Comparison of ENCODE assay signal across 8 cellular contexts in the genomic region with DNA sequence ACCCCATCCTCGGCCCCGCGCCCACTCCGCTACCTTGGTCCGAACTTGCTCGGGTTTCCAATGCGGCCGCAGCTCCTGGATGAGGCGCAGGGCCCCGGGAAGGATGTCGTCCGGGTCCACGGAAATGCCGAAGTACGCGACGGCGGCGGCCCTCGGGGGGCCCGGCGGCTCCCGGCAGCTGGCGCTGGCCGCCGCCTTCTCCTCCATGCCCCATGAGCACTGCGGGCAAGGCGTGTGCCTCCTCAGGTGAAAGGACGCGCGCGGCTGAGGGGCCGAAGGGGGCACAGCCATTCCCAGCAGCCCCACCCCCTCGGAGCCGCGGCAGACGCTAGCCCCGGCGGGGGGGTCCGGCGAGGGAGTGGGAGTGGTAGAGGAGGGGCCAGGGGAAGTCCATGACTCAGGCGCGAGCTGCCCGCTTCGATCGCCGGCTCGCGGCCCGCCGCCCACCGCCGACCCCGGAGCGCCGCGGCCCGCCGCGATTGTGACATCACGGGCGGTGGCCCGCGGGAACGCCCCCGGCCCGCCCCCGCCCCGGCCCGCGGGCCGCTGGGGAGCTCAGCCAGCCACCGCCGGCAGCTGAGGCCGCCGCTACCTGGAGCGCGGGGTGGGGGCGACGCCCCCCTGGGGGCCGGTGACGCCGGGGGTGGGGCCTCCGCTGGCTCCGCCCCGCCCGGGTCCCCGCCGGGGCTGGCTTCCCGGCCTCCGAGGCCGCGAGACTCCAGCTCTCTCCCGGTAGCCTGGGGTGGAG. TPM values are rescaled to one million over a fixed set of nuclear protein-coding genes. Genes with fewer than 3 reads are reported as not detected.
A peak's percentile ranks its signal among the peaks of the same experiment; 100 is the strongest.
DNase-seq lines count a peak whose midpoint lies in the region; ATAC-seq lines count a peak whose summit lies in the region.

A gene with protein sequence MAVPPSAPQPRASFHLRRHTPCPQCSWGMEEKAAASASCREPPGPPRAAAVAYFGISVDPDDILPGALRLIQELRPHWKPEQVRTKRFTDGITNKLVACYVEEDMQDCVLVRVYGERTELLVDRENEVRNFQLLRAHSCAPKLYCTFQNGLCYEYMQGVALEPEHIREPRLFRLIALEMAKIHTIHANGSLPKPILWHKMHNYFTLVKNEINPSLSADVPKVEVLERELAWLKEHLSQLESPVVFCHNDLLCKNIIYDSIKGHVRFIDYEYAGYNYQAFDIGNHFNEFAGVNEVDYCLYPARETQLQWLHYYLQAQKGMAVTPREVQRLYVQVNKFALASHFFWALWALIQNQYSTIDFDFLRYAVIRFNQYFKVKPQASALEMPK (minus strand): TSS at position 483 of the 748 bp plus-strand sequence. CDS start 192 bp downstream, at position 291.

- H3K23ac ChIP-seq in mesenchymal stem cell (ENCODE audit: low read length in 2 of 2) = peak within 1 kb of the TSS in 1 of 2 experiments; percentile 54

- H3K4me1 ChIP-seq in mesenchymal stem cell (ENCODE audit: control insufficient read depth, insufficient read depth, low read depth, low read length) = peaks cover 17% of the 10 kb centered on the region

- peak within 1 kb of the TSS; percentile 89 for H3K4me2 ChIP-seq in mesenchymal stem cell (ENCODE audit: low read length, poor library complexity, severe bottlenecking)

- no peak within 1 kb of the TSS for H2BK5ac ChIP-seq in mesenchymal stem cell (ENCODE audit: low read depth, low read length, poor library complexity, severe bottlenecking)

- peak within 1 kb of the TSS; percentile 60 for H2AFZ ChIP-seq in mesenchymal stem cell (ENCODE audit: low read depth, low read length)

- no peak within 1 kb of the TSS for H3K14ac ChIP-seq in mesenchymal stem cell (ENCODE audit: low read length in 2 of 2)

- POLR2A ChIA-PET in activated CD4-positive, alpha-beta memory T cell treated with anti-CD3 and anti-CD28 coated beads for 36 hours (lab: Charles Lee) = no interaction called here

- WGBS in mesenchymal stem cell = under 1% methylated on average over 56 of the region's 94 CpGs

- no peak within 1 kb of the TSS for H3K27ac Mint-ChIP-seq in activated CD4-positive, alpha-beta memory T cell treated with anti-CD3 and anti-CD28 coated beads for 36 hours

- H3K9ac ChIP-seq in mesenchymal stem cell (ENCODE audit: low read length) = peak within 1 kb of the TSS; percentile 53

- H3K4me3 Mint-ChIP-seq in activated CD4-positive, alpha-beta memory T cell treated with anti-CD3 and anti-CD28 coated beads for 36 hours = peak within 1 kb of the TSS; percentile 57

- no peak within 1 kb of the TSS for H2AK5ac ChIP-seq in mesenchymal stem cell (ENCODE audit: low read length, severe bottlenecking)

- peak within 1 kb of the TSS; percentile 76 for H4K8ac ChIP-seq in mesenchymal stem cell (ENCODE audit: low read length)

- H3K36me3 ChIP-seq in mesenchymal stem cell (ENCODE audit: control insufficient read depth in 1 of 2, insufficient read depth in 2 of 2, low read depth in 1 of 2, low read length in 2 of 2) = no peaks in the 10 kb centered on the region

- H3K36me3 Mint-ChIP-seq in activated CD4-positive, alpha-beta memory T cell treated with anti-CD3 and anti-CD28 coated beads for 36 hours = no peaks in the 10 kb centered on the region

- H3K27me3 Mint-ChIP-seq in activated CD4-positive, alpha-beta memory T cell treated with anti-CD3 and anti-CD28 coated beads for 36 hours = no peaks in the 10 kb centered on the region

- peak within 1 kb of the TSS; percentile 89 for H2BK15ac ChIP-seq in mesenchymal stem cell (ENCODE audit: low read depth, poor library complexity, severe bottlenecking)

- intact Hi-C loops in activated CD4-positive, alpha-beta memory T cell treated with anti-CD3 and anti-CD28 coated beads for 36 hours (cut with micrococcal nuclease) = no loop called here

- DNase-seq in DMS79 treated with DMSO at 0.1 percent for 48 hours (lab: John Stamatoyannopoulos, UW) = peak; percentile 43
- peak; percentile 60 to 69 for DNase-seq in NCI-H1930 (lab: John Stamatoyannopoulos, UW)
- peak; percentile 55 for DNase-seq in activated CD4-positive, alpha-beta memory T cell treated with anti-CD3 and anti-CD28 coated beads for 36 hours
- peak; percentile 42 for DNase-seq in effector CD4-positive, alpha-beta T cell
- peak; percentile 57 for DNase-seq in mesenchymal stem cell
- peak; percentile 45 to 46 for DNase-seq in stimulated activated CD8-positive, alpha-beta memory T cell treated with anti-CD3 and anti-CD28 coated beads, Interleukin-15, amount 100 ng/mL, for 4 hours (ENCODE audit: low read depth in 2 of 2)
- no peak for DNase-seq in NK-92 (lab: John Stamatoyannopoulos, UW; ENCODE audit: unreplicated experiment)

- CTCF ChIA-PET in activated CD4-positive, alpha-beta memory T cell treated with anti-CD3 and anti-CD28 coated beads for 36 hours (lab: Charles Lee) = interaction anchor here (0.7 to 1.8 kb wide), 6 partner anchors 9 to 247 kb away, joined by 3 to 5 read pairs (median 4); partner anchors contain the start of gene GOLT1A

- no peaks in the 10 kb centered on the region for H3K9me3 Mint-ChIP-seq in activated CD4-positive, alpha-beta memory T cell treated with anti-CD3 and anti-CD28 coated beads for 36 hours

- peak within 1 kb of the TSS in 1 of 2 experiments; percentile 18 for H2BK12ac ChIP-seq in mesenchymal stem cell (ENCODE audit: low read length in 2 of 2)

- peak within 1 kb of the TSS; percentile 24 for H2BK120ac ChIP-seq in mesenchymal stem cell (ENCODE audit: low read depth, low read length)

- H3K4me1 Mint-ChIP-seq in activated CD4-positive, alpha-beta memory T cell treated with anti-CD3 and anti-CD28 coated beads for 36 hours (ENCODE audit: low read depth) = peaks cover 3% of the 10 kb centered on the region

- no peak for ATAC-seq in HG02759 (IDR thresholded peaks at IDR 0.05; ENCODE audit: unreplicated experiment)

- peaks cover 18 to 66% of the 10 kb centered on the region in 2 experiments for H3K27me3 ChIP-seq in mesenchymal stem cell (ENCODE audit: control insufficient read depth in 1 of 2, insufficient read depth in 1 of 2, low read length in 2 of 2)

- peak within 1 kb of the TSS; percentile 17 to 48 for H3K4ac ChIP-seq in mesenchymal stem cell (ENCODE audit: low read depth in 1 of 2, low read length in 2 of 2)

- H3K9me3 ChIP-seq in mesenchymal stem cell (ENCODE audit: control insufficient read depth, low read length) = no peaks in the 10 kb centered on the region

- no peak within 1 kb of the TSS for H3K27ac ChIP-seq in mesenchymal stem cell (ENCODE audit: low read length, poor library complexity, severe bottlenecking)

- H3K4me3 ChIP-seq in mesenchymal stem cell (ENCODE audit: insufficient read depth in 1 of 2, low read depth in 1 of 2, low read length in 2 of 2) = peak within 1 kb of the TSS; percentile 71 to 75

- peak within 1 kb of the TSS; percentile 35 for H4K91ac ChIP-seq in mesenchymal stem cell (ENCODE audit: low read length)

- no peaks in the 10 kb centered on the region for H3K79me1 ChIP-seq in mesenchymal stem cell (replicated peaks; ENCODE audit: low read length, poor library complexity, severe bottlenecking)

- H3K18ac ChIP-seq in mesenchymal stem cell (ENCODE audit: low read depth in 1 of 2, low read length in 2 of 2) = peak within 1 kb of the TSS; percentile 74 to 78

RNA-seq across cellular contexts. Expression of the gene that starts here (rescaled TPM):
- total RNA-seq in activated CD4-positive, alpha-beta memory T cell treated with anti-CD3 and anti-CD28 coated beads for 36 hours = 1 to 10 TPM; 1.6 to 1.9 TPM
- polyA plus RNA-seq in mesenchymal stem cell (2013, experiment 1 of 2) = 5.0 TPM
- 4.8 TPM for polyA plus RNA-seq in mesenchymal stem cell (2013, experiment 2 of 2)
